ENCODE assay signal across 9 cellular contexts in genomic region chr1:89631756-89632155, GRCh38. TPM values are rescaled to one million over a fixed set of nuclear protein-coding genes. Genes with fewer than 3 reads are reported as not detected.
DNase-seq lines count a peak whose midpoint lies in the region; ATAC-seq and TF ChIP-seq lines count a peak whose summit lies in the region.
"Had no signal": no experiment of that assay in that cellular context is flagged by ENCODE, and none has a peak within 500 bp of the region (broad histone marks: within the 10 kb centered on the region; RNA-seq: fewer than 3 reads in every experiment).

No MANE protein-coding gene starts in this region.

- H3K4me1 ChIP-seq in DOHH2 (ENCODE audit: control insufficient read depth, low read length) = peaks cover 19% of the 10 kb centered on the region
- peaks cover 0 to 34% (median 0%) of the 10 kb centered on the region in 3 donors for H3K4me1 ChIP-seq in gastroesophageal sphincter

- DNase-seq in pons (ENCODE audit: low spot score) = peak; percentile 71
- DNase-seq in NK-92 treated with Interleukin-12 subunit alpha and Interleukin-12 subunit beta, amount 100 ng/mL, for 24 hours (lab: John Stamatoyannopoulos, UW) = no peak
- no peak for DNase-seq in stimulated activated naive CD4-positive, alpha-beta T cell treated with Interleukin-2 at 50 U/mL for 16 hours (lab: John Stamatoyannopoulos, UW)
- DNase-seq: NCI-H2029 had no signal

- no peaks in the 10 kb centered on the region for H3K79me2 ChIP-seq in DOHH2 (ENCODE audit: control insufficient read depth, low read length)

- 54 to 65% methylated on average over 6 to 7 of the region's 7 CpGs for WGBS in gastroesophageal sphincter (ENCODE audit: low coverage in 1 of 2), 2 donors

- H3K9me2 ChIP-seq in DOHH2 (replicated peaks; ENCODE audit: control insufficient read depth, low read length) = no peaks in the 10 kb centered on the region

- H3K27ac ChIP-seq in DOHH2 (ENCODE audit: low read depth, low read length) = no peak overlapping the region
- peak overlapping the region in 3 of 4 donors; percentile 84 to 92 (median 88) for H3K27ac ChIP-seq in gastroesophageal sphincter

- peaks cover 9% of the 10 kb centered on the region; the same call in 1 of the 2 replicates for H3F3A ChIP-seq in DOHH2 (ENCODE audit: control insufficient read depth, insufficient read depth)

- TF ChIP-seq CTCF in DOHH2 (IDR thresholded peaks at IDR 0.05; ENCODE audit: low read depth, low read length, poor library complexity, severe bottlenecking) = no peak
- no peak for TF ChIP-seq CTCF in WI38 (IDR thresholded peaks at IDR 0.05; ENCODE audit: low read depth, low read length)
- TF ChIP-seq CTCF in gastroesophageal sphincter (IDR thresholded peaks at IDR 0.05) = no peak

- H3K36me3 ChIP-seq in DOHH2 (ENCODE audit: control insufficient read depth, low read length) (no peaks in the 10 kb centered on the region), gastroesophageal sphincter (no peaks in the 10 kb centered on the region)

- peak overlapping the region; percentile 95; the same call in 1 of the 2 replicates for H3K4me2 ChIP-seq in DOHH2 (ENCODE audit: low read length)

- H3K9me3 ChIP-seq in DOHH2 (ENCODE audit: control insufficient read depth, insufficient read depth, low read length) = no peaks in the 10 kb centered on the region
- H3K9me3 ChIP-seq in gastroesophageal sphincter = no peaks in the 10 kb centered on the region

- no peak for TF ChIP-seq POLR2A in gastroesophageal sphincter (IDR thresholded peaks at IDR 0.05)

- H4K20me1 ChIP-seq in DOHH2 (ENCODE audit: control insufficient read depth, insufficient read depth, low read depth, low read length) = no peaks in the 10 kb centered on the region

- peaks cover 50% of the 10 kb centered on the region for H3K27me3 ChIP-seq in DOHH2 (ENCODE audit: control insufficient read depth, low read length)
- H3K27me3 ChIP-seq in gastroesophageal sphincter = no peaks in the 10 kb centered on the region

- no peak overlapping the region; the same call in 1 of the 2 replicates for H3K4me3 ChIP-seq in DOHH2 (ENCODE audit: low read length)
- peak overlapping the region; percentile 92 for H3K4me3 ChIP-seq in WI38 (ENCODE audit: low read depth, low read length)
- peak overlapping the region; percentile 51 to 90 for H3K4me3 ChIP-seq in gastroesophageal sphincter

- ATAC-seq in gastroesophageal sphincter = no peak
- no peak for ATAC-seq in GM19023 (IDR thresholded peaks at IDR 0.05; ENCODE audit: unreplicated experiment)
- no peak for ATAC-seq in GM18909 (IDR thresholded peaks at IDR 0.05; ENCODE audit: poor library complexity, unreplicated experiment)

- no peak for TF ChIP-seq EP300 in gastroesophageal sphincter (IDR thresholded peaks at IDR 0.05)

RNA-seq across cellular contexts. Expression of gene LRRC8C, which starts 1.2 kb away (rescaled TPM):
- total RNA-seq in gastroesophageal sphincter = 1 to 10 TPM; 5.4 to 9.6 (median 6.2) TPM
